In the genomic region with DNA sequence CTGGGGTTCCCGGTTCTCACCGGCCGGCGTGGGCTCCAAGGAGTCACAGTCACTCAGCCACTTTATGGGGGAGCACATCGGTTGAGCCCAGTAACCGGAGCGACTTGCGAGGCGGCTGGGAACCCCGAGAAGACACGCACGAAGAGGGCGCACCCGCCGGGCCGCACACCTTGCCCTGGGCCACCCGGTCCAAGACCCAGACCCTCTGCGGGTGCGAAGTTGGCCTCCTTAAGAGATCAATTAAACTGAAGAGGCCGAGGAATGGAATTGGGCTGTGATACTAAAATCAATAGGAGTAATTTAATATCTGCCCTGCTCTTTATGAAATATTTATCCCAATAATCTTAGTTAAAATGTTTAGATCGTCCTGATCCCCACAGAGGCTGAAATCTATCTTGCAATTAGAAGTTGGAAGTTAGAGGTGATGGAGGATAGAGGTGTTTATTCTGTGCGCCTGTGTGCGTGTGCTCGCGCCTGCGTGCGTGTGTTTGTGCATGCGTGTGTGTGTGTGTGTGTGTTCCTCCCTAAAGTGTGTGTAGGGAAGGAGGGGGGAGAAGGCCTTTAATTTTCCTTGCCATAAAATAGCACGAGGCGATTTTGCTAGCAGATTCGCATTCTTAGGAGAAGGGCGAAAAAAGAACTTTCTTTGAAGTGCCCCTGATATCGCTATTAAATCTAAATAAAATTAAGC, we compare ENCODE assay signal across 8 cellular contexts. TPM values are rescaled to one million over a fixed set of nuclear protein-coding genes. Genes with fewer than 3 reads are reported as not detected.
DNase-seq lines count a peak whose midpoint lies in the region; ATAC-seq and TF ChIP-seq lines count a peak whose summit lies in the region.

No MANE protein-coding gene starts in this region.

- no peaks in the 10 kb centered on the region for H3K36me3 Mint-ChIP-seq in endothelial cell (ENCODE audit: low read depth, unreplicated experiment)
- H3K36me3 Mint-ChIP-seq in natural killer cell treated with Interleukin-12 subunit alpha and Interleukin-12 subunit beta and Interleukin-15 and Interleukin-18, amount 100 ng/mL, for 72 hours = no peaks in the 10 kb centered on the region

- no peak overlapping the region for H3K27ac ChIP-seq in AG04450 (ENCODE audit: low read depth, low read length)

- H3K27me3 Mint-ChIP-seq in endothelial cell (ENCODE audit: unreplicated experiment) = peaks cover 8% of the 10 kb centered on the region
- H3K27me3 Mint-ChIP-seq in natural killer cell treated with Interleukin-12 subunit alpha and Interleukin-12 subunit beta and Interleukin-15 and Interleukin-18, amount 100 ng/mL, for 72 hours = peaks cover 22 to 37% of the 10 kb centered on the region in 2 donors

- peaks cover 30% of the 10 kb centered on the region for H3K4me1 Mint-ChIP-seq in endothelial cell (ENCODE audit: unreplicated experiment)
- H3K4me1 Mint-ChIP-seq in natural killer cell treated with Interleukin-12 subunit alpha and Interleukin-12 subunit beta and Interleukin-15 and Interleukin-18, amount 100 ng/mL, for 72 hours (ENCODE audit: low read depth in 2 of 2) = peaks cover 9 to 13% of the 10 kb centered on the region in 2 donors

- TF ChIP-seq CTCF in AG04450 (IDR thresholded peaks at IDR 0.05; ENCODE audit: low read depth, low read length) = no peak
- TF ChIP-seq CTCF in endothelial cell (IDR thresholded peaks at IDR 0.05; ENCODE audit: unreplicated experiment) = no peak

- H3K27ac Mint-ChIP-seq in endothelial cell (ENCODE audit: unreplicated experiment) = no peak overlapping the region
- no peak overlapping the region for H3K27ac Mint-ChIP-seq in natural killer cell treated with Interleukin-12 subunit alpha and Interleukin-12 subunit beta and Interleukin-15 and Interleukin-18, amount 100 ng/mL, for 72 hours

- DNase-seq in AG04450 (ENCODE audit: low read depth, low spot score) = no peak
- DNase-seq in KG1 (lab: John Stamatoyannopoulos, UW) = peak; percentile 50
- DNase-seq in endothelial cell (ENCODE audit: low spot score) = no peak
- DNase-seq in natural killer cell treated with Interleukin-12 subunit alpha and Interleukin-12 subunit beta and Interleukin-15 and Interleukin-18, amount 100 ng/mL, for 72 hours (ENCODE audit: low spot score) = no peak
- no peak for DNase-seq in NAMALWA (ENCODE audit: low spot score)
- DNase-seq in HuH-7 (ENCODE audit: low spot score) = no peak
- no peak for DNase-seq in effector CD8-positive, alpha-beta T cell (lab: John Stamatoyannopoulos, UW)

- H3K4me3 ChIP-seq in AG04450 (ENCODE audit: low read depth, low read length) = peak overlapping the region; percentile 81

- ATAC-seq in natural killer cell treated with Interleukin-12 subunit alpha and Interleukin-12 subunit beta and Interleukin-15 and Interleukin-18, amount 100 ng/mL, for 72 hours = peak in 1 of 2 donors; percentile 1
- ATAC-seq in GM18873 (IDR thresholded peaks at IDR 0.05; ENCODE audit: low FRiP score, unreplicated experiment) = no peak

- CTCF ChIA-PET in AG04450 (lab: Charles Lee) = no interaction called here

- POLR2A ChIA-PET in AG04450 (lab: Yijun Ruan, JAX) = no interaction called here

- peaks cover 22% of the 10 kb centered on the region for H3K27me3 ChIP-seq in AG04450 (ENCODE audit: control insufficient read depth, insufficient read depth, low read length)

- no peaks in the 10 kb centered on the region for H3K9me3 Mint-ChIP-seq in endothelial cell (ENCODE audit: unreplicated experiment)
- H3K9me3 Mint-ChIP-seq in natural killer cell treated with Interleukin-12 subunit alpha and Interleukin-12 subunit beta and Interleukin-15 and Interleukin-18, amount 100 ng/mL, for 72 hours = no peaks in the 10 kb centered on the region

- H3K4me3 Mint-ChIP-seq in endothelial cell (ENCODE audit: unreplicated experiment) = peak overlapping the region; percentile 91
- H3K4me3 Mint-ChIP-seq in natural killer cell treated with Interleukin-12 subunit alpha and Interleukin-12 subunit beta and Interleukin-15 and Interleukin-18, amount 100 ng/mL, for 72 hours = peak overlapping the region; percentile 77

- peaks cover 22% of the 10 kb centered on the region for H3K9me3 ChIP-seq in AG04450 (ENCODE audit: control insufficient read depth, insufficient read depth, low read length)

RNA-seq across cellular contexts. Expression of a gene that starts 1.0 kb away (rescaled TPM):
- polyA plus RNA-seq in AG04450 (2011; rRNA removed) = 2.7 and 4.4 TPM in 2 replicates
- 11.1 and 14.3 TPM in 2 replicates for polyA minus RNA-seq in AG04450 (2011; rRNA and poly(A)+ RNA removed)
- total RNA-seq in endothelial cell (ENCODE audit: unreplicated experiment) = 9.9 TPM
- 1 to 10 TPM in 1 of 2 donors, under 1 TPM in 1; 0.61 to 2.5 TPM for total RNA-seq in natural killer cell treated with Interleukin-12 subunit alpha and Interleukin-12 subunit beta and Interleukin-15 and Interleukin-18, amount 100 ng/mL, for 72 hours
